Comparison of ENCODE assay signal across 1 cellular context in genomic region chr17:35536664-35537160, GRCh38.
TF ChIP-seq lines count a peak whose summit lies in the region.

No MANE protein-coding gene starts in this region.

TF ChIP-seq in GM23338, 12 proteins besides CTCF, POLR2A, EP300 and RAD21:
- no peak for TF ChIP-seq ZNF114 (CRISPR knock-in tag; IDR thresholded peaks at IDR 0.05)
- no peak for TF ChIP-seq EZH2phosphoT487 (IDR thresholded peaks at IDR 0.05; ENCODE audit: unreplicated experiment)
